ENCODE assay signal across 1 cellular context in the genomic region with DNA sequence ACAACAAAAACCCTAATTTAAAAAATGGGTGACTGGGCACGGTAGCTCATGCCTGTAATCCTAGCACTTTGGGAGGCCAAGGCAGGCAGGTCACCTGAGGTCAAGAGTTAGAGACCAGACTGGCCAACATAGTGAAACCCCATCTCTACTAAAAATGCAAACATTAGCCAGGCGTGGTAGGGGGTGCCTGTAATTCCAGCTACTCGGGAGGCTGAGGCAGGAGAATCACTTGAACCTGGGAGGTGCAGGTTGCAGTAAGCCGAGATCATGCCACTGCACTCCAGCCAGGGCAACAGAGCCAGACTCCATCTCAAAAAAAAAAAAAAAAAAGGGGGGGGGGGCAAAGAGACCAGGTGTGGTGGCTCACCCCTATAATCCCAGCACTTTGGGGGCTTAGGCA. TPM values are rescaled to one million over a fixed set of nuclear protein-coding genes. Genes with fewer than 3 reads are reported as not detected.
"Had no signal": no experiment of that assay in that cellular context is flagged by ENCODE, and none has a peak within 500 bp of the region (broad histone marks: within the 10 kb centered on the region; RNA-seq: fewer than 3 reads in every experiment).

No MANE protein-coding gene starts in this region.

RNA-seq across cellular contexts. Expression of a gene that starts 55.1 kb away (rescaled TPM):
- total RNA-seq: LHCN-M2 had no signal
